In genomic region chrX:111634823-111635410, GRCh38 we compare ENCODE assay signal across 13 cellular contexts. TPM values are rescaled to one million over a fixed set of nuclear protein-coding genes. Genes with fewer than 3 reads are reported as not detected.
A peak's percentile ranks its signal among the peaks of the same experiment; 100 is the strongest.
DNase-seq lines count a peak whose midpoint lies in the region; TF ChIP-seq lines count a peak whose summit lies in the region.
"Had no signal": no experiment of that assay in that cellular context is flagged by ENCODE, and none has a peak within 500 bp of the region (broad histone marks: within the 10 kb centered on the region; RNA-seq: fewer than 3 reads in every experiment).

No MANE protein-coding gene starts in this region.

- TF ChIP-seq CTCF in choroid plexus epithelial cell (conservative IDR thresholded peaks at IDR 0.05; ENCODE audit: low read depth, low read length), result no peak

- peak; percentile 1 for DNase-seq in NCI-H345 (lab: John Stamatoyannopoulos, UW)
- DNase-seq in NCI-H345 treated with DMSO at 0.1 percent for 48 hours (lab: John Stamatoyannopoulos, UW; ENCODE audit: unreplicated experiment), result no peak
- peak; percentile 67 for DNase-seq in NCI-H446 treated with DMSO at 0.1 percent for 48 hours (lab: John Stamatoyannopoulos, UW)
- peak; percentile 5 for DNase-seq in choroid plexus epithelial cell (ENCODE audit: low read depth)
- DNase-seq in superior temporal gyrus (ENCODE audit: extremely low spot score), result peak; percentile 11
- no peak for DNase-seq in cerebellum (ENCODE audit: low spot score)
- no peak for DNase-seq in T-helper 9 cell
- DNase-seq in D341Med (ENCODE audit: low spot score), result no peak
- DNase-seq: COR-L47, GF-D8, NCI-H526 treated with DMSO at 0.1 percent for 48 hours had no signal

- H3K4me3 ChIP-seq in choroid plexus epithelial cell (ENCODE audit: low read depth, low read length), result no peak overlapping the region
- H3K4me3 ChIP-seq: GM23338, SK-N-MC had no signal

RNA-seq across cellular contexts. Expression of gene ALG13, which starts 46.1 kb away (rescaled TPM):
- 60.2 TPM for total RNA-seq in cerebellum

Comparison
In these comparisons a context has a peak if more than half of its experiments do, and no peak if none do; other contexts are left out.
1. DNase-seq: peak in NCI-H345 (single experiment), NCI-H446 treated with DMSO at 0.1 percent for 48 hours (single experiment), choroid plexus epithelial cell (single experiment) and superior temporal gyrus (single experiment); none in NCI-H345 treated with DMSO at 0.1 percent for 48 hours (single experiment), cerebellum (single experiment), T-helper 9 cell (single experiment) and D341Med (single experiment).